In the genomic region with DNA sequence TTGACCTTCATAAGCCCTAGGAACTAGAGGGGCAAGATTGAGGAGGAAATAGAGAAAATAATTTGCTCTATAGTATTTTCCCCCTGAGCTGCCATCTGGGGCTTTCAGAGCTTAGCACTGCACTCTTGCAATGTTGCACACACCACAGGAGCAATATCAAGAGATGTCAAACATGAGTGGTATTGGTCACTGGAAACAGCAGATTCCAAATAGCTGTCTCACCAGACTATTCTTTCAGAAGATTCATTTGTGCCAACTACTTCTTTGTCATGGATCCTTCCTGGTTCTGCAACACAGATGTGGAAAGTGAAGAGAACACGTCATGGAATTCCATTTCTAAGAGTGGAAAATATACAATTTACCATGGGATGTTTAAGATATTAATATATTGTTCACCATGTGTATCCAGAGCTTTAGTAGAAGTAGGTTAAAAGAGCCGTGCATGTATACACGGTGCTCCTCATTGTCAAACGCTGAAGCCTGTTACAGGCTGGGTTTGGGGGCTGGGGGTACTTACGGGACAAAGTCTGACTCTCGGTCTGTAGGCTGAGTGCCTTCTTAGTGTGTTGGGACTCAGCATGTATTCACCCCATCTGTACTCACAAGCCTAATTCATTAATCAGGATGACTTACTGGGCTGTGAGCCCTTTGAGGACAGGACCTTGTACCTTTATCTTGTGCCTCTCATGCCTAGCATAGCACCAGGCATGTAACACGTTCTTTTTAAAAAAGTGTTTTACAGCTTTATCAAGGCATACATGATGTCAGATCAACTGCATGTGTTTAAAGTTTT, we compare ENCODE assay signal across 20 cellular contexts. TPM values are rescaled to one million over a fixed set of nuclear protein-coding genes. Genes with fewer than 3 reads are reported as not detected.
DNase-seq lines count a peak whose midpoint lies in the region; ATAC-seq, FAIRE-seq and TF ChIP-seq lines count a peak whose summit lies in the region.
"Had no signal": no experiment of that assay in that cellular context is flagged by ENCODE, and none has a peak within 500 bp of the region (broad histone marks: within the 10 kb centered on the region; RNA-seq: fewer than 3 reads in every experiment).

No MANE protein-coding gene starts in this region.

- H3K14ac ChIP-seq in mesenchymal stem cell (ENCODE audit: low read length in 2 of 2), result no peak overlapping the region

- no peak for FAIRE-seq in pancreas (lab: Jason Lieb, UNC)
- FAIRE-seq: D721Med had no signal

- ATAC-seq in HG03469 (IDR thresholded peaks at IDR 0.05; ENCODE audit: unreplicated experiment) (no peak), pancreas (no peak), HG03045 (IDR thresholded peaks at IDR 0.05; ENCODE audit: unreplicated experiment) (no peak)
- ATAC-seq: activated naive CD8-positive, alpha-beta T cell treated with anti-CD3 and anti-CD28 coated beads, Interleukin-2, amount 50 U/mL, for 24 hours; left ventricle myocardium superior; Right ventricle myocardium inferior had no signal

- H4K8ac ChIP-seq in mesenchymal stem cell (ENCODE audit: low read length), result no peak overlapping the region

- H3K18ac ChIP-seq in mesenchymal stem cell (ENCODE audit: low read depth in 1 of 2, low read length in 2 of 2), result no peak overlapping the region

- no peak overlapping the region for H2AK5ac ChIP-seq in mesenchymal stem cell (ENCODE audit: low read length, severe bottlenecking)

- H3K36me3 ChIP-seq in mesenchymal stem cell (ENCODE audit: control insufficient read depth in 1 of 2, insufficient read depth in 2 of 2, low read depth in 1 of 2, low read length in 2 of 2) (no peaks in the 10 kb centered on the region), pancreas (no peaks in the 10 kb centered on the region)
- no peaks in the 10 kb centered on the region for H3K36me3 ChIP-seq in effector memory CD4-positive, alpha-beta T cell (ENCODE audit: control insufficient read depth, insufficient read depth, low read length)
- H3K36me3 ChIP-seq: gastrocnemius medialis, HAP-1 had no signal

- H3K9ac ChIP-seq in mesenchymal stem cell (ENCODE audit: low read length), result peak overlapping the region; percentile 15

- no peak overlapping the region for H2BK12ac ChIP-seq in mesenchymal stem cell (ENCODE audit: low read length in 2 of 2)

- TF ChIP-seq CTCF in pancreas (IDR thresholded peaks at IDR 0.05), result no peak

- H3K79me1 ChIP-seq in mesenchymal stem cell (replicated peaks; ENCODE audit: low read length, poor library complexity, severe bottlenecking), result no peaks in the 10 kb centered on the region

- no peak overlapping the region for H2BK15ac ChIP-seq in mesenchymal stem cell (ENCODE audit: low read depth, poor library complexity, severe bottlenecking)

- no peak overlapping the region for H3K4ac ChIP-seq in mesenchymal stem cell (ENCODE audit: low read depth in 1 of 2, low read length in 2 of 2)

- H3K4me2 ChIP-seq in mesenchymal stem cell (ENCODE audit: low read length, poor library complexity, severe bottlenecking), result no peak overlapping the region

- H4K91ac ChIP-seq in mesenchymal stem cell (ENCODE audit: low read length), result no peak overlapping the region

- H3K9me3 ChIP-seq in mesenchymal stem cell (ENCODE audit: control insufficient read depth, low read length), result no peaks in the 10 kb centered on the region
- H3K9me3 ChIP-seq in effector memory CD4-positive, alpha-beta T cell (ENCODE audit: control insufficient read depth, low read length), result no peaks in the 10 kb centered on the region
- H3K9me3 ChIP-seq in pancreas, result no peaks in the 10 kb centered on the region
- H3K9me3 ChIP-seq: gastrocnemius medialis, HAP-1 had no signal

- no peak overlapping the region for H3K23ac ChIP-seq in mesenchymal stem cell (ENCODE audit: low read length in 2 of 2)

- H3K27me3 ChIP-seq in mesenchymal stem cell (ENCODE audit: control insufficient read depth in 1 of 2, insufficient read depth in 1 of 2, low read length in 2 of 2) (peaks cover 0 to 26% of the 10 kb centered on the region in 2 experiments), pancreas (no peaks in the 10 kb centered on the region)
- no peaks in the 10 kb centered on the region for H3K27me3 ChIP-seq in effector memory CD4-positive, alpha-beta T cell (replicated peaks; ENCODE audit: control insufficient read depth, insufficient read depth, low read length, poor library complexity, severe bottlenecking)
- H3K27me3 ChIP-seq: gastrocnemius medialis had no signal

- H3K4me1 ChIP-seq in mesenchymal stem cell (ENCODE audit: control insufficient read depth, insufficient read depth, low read depth, low read length), result no peaks in the 10 kb centered on the region
- no peaks in the 10 kb centered on the region for H3K4me1 ChIP-seq in effector memory CD4-positive, alpha-beta T cell (ENCODE audit: control insufficient read depth, insufficient read depth, low read length, poor library complexity, severe bottlenecking)
- no peaks in the 10 kb centered on the region for H3K4me1 ChIP-seq in pancreas
- H3K4me1 ChIP-seq: gastrocnemius medialis, HAP-1 had no signal

- H3K4me3 ChIP-seq in mesenchymal stem cell (ENCODE audit: insufficient read depth in 1 of 2, low read depth in 1 of 2, low read length in 2 of 2) (peak overlapping the region in 1 of 2 experiments; percentile 31), pancreas (no peak overlapping the region)
- no peak overlapping the region for H3K4me3 ChIP-seq in effector memory CD4-positive, alpha-beta T cell (ENCODE audit: insufficient read depth, low read depth, low read length, poor library complexity, severe bottlenecking)
- H3K4me3 ChIP-seq: gastrocnemius medialis, HAP-1 had no signal

- no peak overlapping the region for H2AFZ ChIP-seq in mesenchymal stem cell (ENCODE audit: low read depth, low read length)

- intact Hi-C loops in pancreas (cut with DNase I), result no loop called here

- H2BK120ac ChIP-seq in mesenchymal stem cell (ENCODE audit: low read depth, low read length), result no peak overlapping the region

- DNase-seq in EL, result peak; percentile 86
- peak; percentile 46 for DNase-seq in NCI-H226
- DNase-seq in astrocyte of the hippocampus (ENCODE audit: low read depth, low spot score), result peak; percentile 23
- peak; percentile 44 for DNase-seq in mesenchymal stem cell
- DNase-seq in effector memory CD4-positive, alpha-beta T cell, result no peak
- no peak for DNase-seq in pancreas
- DNase-seq: activated B cell treated with CpG ODN at 0.5 μM for 24 hours; activated naive CD8-positive, alpha-beta T cell treated with anti-CD3 and anti-CD28 coated beads, Interleukin-2, amount 50 U/mL, for 24 hours; endodermal cell; gastrocnemius medialis; left ventricle myocardium superior; NCI-H1694; NCI-H446; NK-92 treated with Interleukin-12 subunit alpha and Interleukin-12 subunit beta, amount 100 ng/mL, for 24 hours; stimulated activated CD4-positive, alpha-beta T cell treated with anti-CD3 and anti-CD28 coated beads, Interleukin-2, amount 100 ng/mL, for 48 hours had no signal

- 96% methylated on average over 5 of the region's 7 CpGs for WGBS in mesenchymal stem cell
- whole genome bisulfite sequencing in pancreas, 2 donors, result 64 to 74% methylated on average over 7 of the region's 7 CpGs

- H3K27ac ChIP-seq in mesenchymal stem cell (ENCODE audit: low read length, poor library complexity, severe bottlenecking) (no peak overlapping the region), pancreas (no peak overlapping the region)
- no peak overlapping the region for H3K27ac ChIP-seq in effector memory CD4-positive, alpha-beta T cell (ENCODE audit: insufficient read depth, low read length, poor library complexity, severe bottlenecking)
- H3K27ac ChIP-seq: gastrocnemius medialis had no signal

- H2BK5ac ChIP-seq in mesenchymal stem cell (ENCODE audit: low read depth, low read length, poor library complexity, severe bottlenecking), result no peak overlapping the region

RNA-seq across cellular contexts. Expression of gene GDNF, which starts 31.4 kb away (rescaled TPM):
- 7.8 TPM for polyA plus RNA-seq in mesenchymal stem cell (2013, experiment 1 of 2)
- 7.9 TPM for polyA plus RNA-seq in mesenchymal stem cell (2013, experiment 2 of 2)
- total RNA-seq in pancreas, result under 1 TPM in 1 of 6 donors, not detected in 5; 0.47 TPM
- under 1 TPM in 1 of 2 donors, not detected in 1; 0.04 TPM for polyA plus RNA-seq in pancreas
- total RNA-seq: activated B cell treated with CpG ODN at 0.5 μM for 24 hours, Right ventricle myocardium inferior had no signal

Comparison
In these comparisons a context has a peak if more than half of its experiments do, and no peak if none do; other contexts are left out.
1. DNase-seq: peak in EL (single experiment), NCI-H226 (single experiment), astrocyte of the hippocampus (single experiment) and mesenchymal stem cell (single experiment); none in effector memory CD4-positive, alpha-beta T cell (0 of 3) and pancreas (0 of 6).